8 cellular contexts compared by ENCODE assay signal in genomic region chr2:84970266-84970955, GRCh38. TPM values are rescaled to one million over a fixed set of nuclear protein-coding genes. Genes with fewer than 3 reads are reported as not detected.
DNase-seq lines count a peak whose midpoint lies in the region; TF ChIP-seq lines count a peak whose summit lies in the region.

No MANE protein-coding gene starts in this region.

- peaks cover 11% of the 10 kb centered on the region; the same call in 1 of the 2 replicates for H4K20me1 ChIP-seq in MM.1S (ENCODE audit: insufficient read depth, low read length)

- H3K36me3 ChIP-seq in MM.1S (replicated peaks; ENCODE audit: insufficient read depth, low read length): no peaks in the 10 kb centered on the region

- DNase-seq in HCEC 1CT (peak; percentile 47), MM.1S (peak; percentile 71), dedifferentiated amniotic fluid mesenchymal stem cell (ENCODE audit: extremely low spot score) (peak; percentile 17), lower leg skin (ENCODE audit: low spot score in 2 of 2) (peak; percentile 37 to 92), COLO829 (ENCODE audit: low spot score) (no peak)
- DNase-seq in activated CD4-positive, alpha-beta T cell treated with anti-CD3 and anti-CD28 coated beads for 4 hours: peak; percentile 34 to 53
- DNase-seq in stimulated activated CD4-positive, alpha-beta T cell treated with anti-CD3 and anti-CD28 coated beads, TNF-alpha, amount 100 ng/mL, for 1 hour (ENCODE audit: low read depth in 3 of 3, low spot score in 1 of 3): peak in 2 of 3 donors; percentile 12 to 39

- peak; percentile 71 for TF ChIP-seq POLR2A in GM15510 (IDR thresholded peaks at IDR 0.05; ENCODE audit: borderline replicate concordance, extremely low read depth, insufficient read length)
- no peak for TF ChIP-seq POLR2A in lower leg skin (IDR thresholded peaks at IDR 0.05)

- no peaks in the 10 kb centered on the region for H3K9me3 ChIP-seq in MM.1S (replicated peaks; ENCODE audit: insufficient read depth, low read length)

- H3K9me2 ChIP-seq in MM.1S (replicated peaks; ENCODE audit: insufficient read depth, low read length): no peaks in the 10 kb centered on the region

- peaks cover 11% of the 10 kb centered on the region for H3K4me1 ChIP-seq in MM.1S (ENCODE audit: low read length)

- peak overlapping the region; percentile 22 for H2AFZ ChIP-seq in MM.1S (ENCODE audit: low read length)

- peak overlapping the region; percentile 86 for H3K9ac ChIP-seq in MM.1S (ENCODE audit: low read length)

- no peak for TF ChIP-seq CTCF in MM.1S (IDR thresholded peaks at IDR 0.05; ENCODE audit: low read length)
- no peak for TF ChIP-seq CTCF in lower leg skin (IDR thresholded peaks at IDR 0.05)

- peak overlapping the region; percentile 80 for H3K4me3 ChIP-seq in MM.1S (ENCODE audit: low read length)
- H3K4me3 ChIP-seq in lower leg skin (ENCODE audit: low read depth, poor library complexity, severe bottlenecking): peak overlapping the region; percentile 67

- H3K27ac ChIP-seq in MM.1S (ENCODE audit: low read length): peak overlapping the region; percentile 83

- H3F3A ChIP-seq in MM.1S (ENCODE audit: insufficient read depth, low read length): peaks cover 31% of the 10 kb centered on the region

- 0% methylated on average over 23 to 28 of the region's 84 CpGs for WGBS in lower leg skin, 2 donors

- intact Hi-C loops in lower leg skin (cut with DNase I; ENCODE audit: low total_unique reads): no loop called here

- H3K4me2 ChIP-seq in MM.1S (ENCODE audit: low read depth, low read length): peak overlapping the region; percentile 88

- H3K27me3 ChIP-seq in MM.1S (replicated peaks; ENCODE audit: insufficient read depth, low read length): no peaks in the 10 kb centered on the region

- H3K79me2 ChIP-seq in MM.1S (ENCODE audit: low read length): peaks cover 74% of the 10 kb centered on the region

RNA-seq across cellular contexts. Expression of gene KCMF1, which starts 0.6 kb away (rescaled TPM):
- 10 to 100 TPM; 35.2 to 51.7 (median 39.9) TPM for total RNA-seq in lower leg skin
